In the genomic region with DNA sequence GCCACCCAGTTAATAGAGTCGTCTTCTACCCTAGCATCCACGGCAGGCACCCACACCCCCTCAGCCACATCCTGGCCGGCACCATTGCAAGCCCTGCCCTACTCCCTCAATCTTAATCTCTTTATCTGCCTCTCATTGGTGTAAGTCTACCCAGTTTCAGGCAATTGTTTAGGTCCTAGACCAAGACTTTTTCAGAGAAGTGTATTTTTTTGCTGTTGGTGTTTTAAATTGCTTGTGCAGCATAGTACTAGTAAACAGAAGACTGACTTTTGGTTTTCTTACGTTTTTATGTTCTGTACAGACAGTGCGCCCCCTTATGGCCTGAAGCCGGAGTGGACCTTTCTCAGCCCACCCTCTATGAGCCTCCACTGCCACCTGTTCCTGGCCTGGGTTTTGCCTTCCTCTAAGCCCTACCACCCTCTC, we compare ENCODE assay signal across 9 cellular contexts. TPM values are rescaled to one million over a fixed set of nuclear protein-coding genes. Genes with fewer than 3 reads are reported as not detected.
DNase-seq lines count a peak whose midpoint lies in the region; ATAC-seq and TF ChIP-seq lines count a peak whose summit lies in the region.
"Had no signal": no experiment of that assay in that cellular context is flagged by ENCODE, and none has a peak within 500 bp of the region (broad histone marks: within the 10 kb centered on the region; RNA-seq: fewer than 3 reads in every experiment).

No MANE protein-coding gene starts in this region.

- no peak for DNase-seq in AG04449 (ENCODE audit: low read depth, low spot score)
- no peak for DNase-seq in Panc1 (ENCODE audit: low read depth, low spot score)
- DNase-seq in left ventricle myocardium superior: peak; percentile 51
- DNase-seq in stimulated activated CD4-positive, alpha-beta T cell treated with anti-CD3 and anti-CD28 coated beads, TNF-alpha, amount 100 ng/mL, for 48 hours (ENCODE audit: low read depth in 3 of 3): peak in 2 of 3 donors; percentile 54 to 74
- no peak for DNase-seq in NCI-H2171 (lab: John Stamatoyannopoulos, UW)

- no TSS peak for BruUV-seq in Panc1 (replicated peaks; lab: Mats Ljungman, UMichigan)

- H3K4me3 ChIP-seq in AG04449 (ENCODE audit: low read depth, low read length): no peak overlapping the region
- H3K4me3 ChIP-seq in Panc1 (ENCODE audit: low read depth in 2 of 2, low read length in 2 of 2): no peak overlapping the region

- H3K27ac Mint-ChIP-seq in activated T-helper 17 cell treated with anti-CD3 and anti-CD28 coated beads, Interleukin-2, amount 50 U/mL, for 72 hours: peak overlapping the region; percentile 91

- H3K27ac ChIP-seq in Panc1 (ENCODE audit: low read length): no peak overlapping the region

- intact Hi-C loops in Panc1 (cut with micrococcal nuclease; ENCODE audit: unreplicated experiment) (no loop called here), left ventricle myocardium superior (cut with micrococcal nuclease) (no loop called here)

- TF ChIP-seq CTCF in AG04449 (IDR thresholded peaks at IDR 0.05; ENCODE audit: insufficient read depth, low read length, missing control alignments) (peak; percentile 16), Panc1 (IDR thresholded peaks at IDR 0.05) (peak; percentile 53)

- ATAC-seq in GM18907 (IDR thresholded peaks at IDR 0.05; ENCODE audit: unreplicated experiment) (peak; percentile 47), HG03095 (IDR thresholded peaks at IDR 0.05; ENCODE audit: unreplicated experiment) (peak; percentile 41), Panc1 (no peak), left ventricle myocardium superior (peak; percentile 32)
- peak; percentile 56 for ATAC-seq in activated T-helper 17 cell treated with anti-CD3 and anti-CD28 coated beads, Interleukin-2, amount 50 U/mL, for 72 hours (replicated peaks)

- H3K27me3 ChIP-seq in Panc1 (ENCODE audit: control insufficient read depth, insufficient read depth, low read length): no peaks in the 10 kb centered on the region

- H3K36me3 ChIP-seq in Panc1 (ENCODE audit: control insufficient read depth, insufficient read depth, low read length): no peaks in the 10 kb centered on the region

- H3K9me3 ChIP-seq in Panc1 (ENCODE audit: control insufficient read depth, insufficient read depth, low read depth, low read length): no peaks in the 10 kb centered on the region

- peaks cover 43% of the 10 kb centered on the region for H3K4me1 Mint-ChIP-seq in activated T-helper 17 cell treated with anti-CD3 and anti-CD28 coated beads, Interleukin-2, amount 50 U/mL, for 72 hours

- no peaks in the 10 kb centered on the region for H3K4me1 ChIP-seq in Panc1 (ENCODE audit: control insufficient read depth, insufficient read depth, low read length)

- H3K9me3 Mint-ChIP-seq in activated T-helper 17 cell treated with anti-CD3 and anti-CD28 coated beads, Interleukin-2, amount 50 U/mL, for 72 hours: no peaks in the 10 kb centered on the region

- CTCF ChIA-PET in AG04449 (lab: Yijun Ruan, JAX): no interaction called here
- CTCF ChIA-PET in Panc1 (lab: Charles Lee): no interaction called here

- in situ Hi-C loops in Panc1 (cut with HindIII; ENCODE audit: low pct_unique_long_range_greater_than_20kb, low sequenced_read_pairs): no loop called here

- POLR2A ChIA-PET in AG04449 (lab: Yijun Ruan, JAX): no interaction called here
- POLR2A ChIA-PET in Panc1 (lab: Charles Lee): no interaction called here

- peaks cover 29% of the 10 kb centered on the region for H3K36me3 Mint-ChIP-seq in activated T-helper 17 cell treated with anti-CD3 and anti-CD28 coated beads, Interleukin-2, amount 50 U/mL, for 72 hours (ENCODE audit: low read depth)

- no peaks in the 10 kb centered on the region for H3K27me3 Mint-ChIP-seq in activated T-helper 17 cell treated with anti-CD3 and anti-CD28 coated beads, Interleukin-2, amount 50 U/mL, for 72 hours

- H3K4me3 Mint-ChIP-seq in activated T-helper 17 cell treated with anti-CD3 and anti-CD28 coated beads, Interleukin-2, amount 50 U/mL, for 72 hours: peak overlapping the region; percentile 89

RNA-seq across cellular contexts. Expression of gene LCP1, which starts 2.3 kb away (rescaled TPM):
- total RNA-seq in Panc1 (2021; ENCODE audit: unreplicated experiment) (1.5 TPM), left ventricle myocardium superior (22.9 TPM)
- polyA plus RNA-seq in Panc1 (2012; ENCODE audit: insufficient read length): not detected
- 100 to 1,000 TPM; 727 to 916 TPM for total RNA-seq in activated T-helper 17 cell treated with anti-CD3 and anti-CD28 coated beads, Interleukin-2, amount 50 U/mL, for 72 hours

RNA-seq across cellular contexts. Expression of gene LRRC63, which starts 27.4 kb away (rescaled TPM):
- total RNA-seq in Panc1 (2021; ENCODE audit: unreplicated experiment): 0.15 TPM
- polyA plus RNA-seq in Panc1 (2012; ENCODE audit: insufficient read length): not detected
- total RNA-seq in activated T-helper 17 cell treated with anti-CD3 and anti-CD28 coated beads, Interleukin-2, amount 50 U/mL, for 72 hours: 1 to 10 TPM; 1.0 to 1.3 TPM
- total RNA-seq in left ventricle myocardium superior: 0.17 TPM
- total RNA-seq: pulmonary artery endothelial cell had no signal

Comparison
In these comparisons a context has a peak if more than half of its experiments do, and no peak if none do; other contexts are left out.
1. DNase-seq: peak in left ventricle myocardium superior (single experiment) and stimulated activated CD4-positive, alpha-beta T cell treated with anti-CD3 and anti-CD28 coated beads, TNF-alpha, amount 100 ng/mL, for 48 hours (2 of 3); none in AG04449 (single experiment), Panc1 (single experiment) and NCI-H2171 (single experiment).
2. RNA of gene LCP1, which starts 2.3 kb away (total RNA-seq): 727 to 916 TPM in activated T-helper 17 cell treated with anti-CD3 and anti-CD28 coated beads, Interleukin-2, amount 50 U/mL, for 72 hours; 22.9 TPM in left ventricle myocardium superior (single experiment) and 1.5 TPM in Panc1 (single experiment); every median in the first group is over 10 times any median in the second.